1 cellular context compared by ENCODE assay signal in genomic region chr2:32627901-32628645, GRCh38.
TF ChIP-seq lines count a peak whose summit lies in the region.

TTC27 (plus strand) TSS chr2:32628050; CDS start chr2:32628293, 243 bp downstream.

TF ChIP-seq in GM23338, 12 proteins besides CTCF, POLR2A, EP300 and RAD21 (continued from another document):
- no peak for TF ChIP-seq ZNF462 (CRISPR knock-in tag; IDR thresholded peaks at IDR 0.05)
- no peak for TF ChIP-seq ZNF331 (CRISPR knock-in tag; IDR thresholded peaks at IDR 0.05; ENCODE audit: low read depth)
